Comparison of ENCODE assay signal across 17 cellular contexts in the genomic region with DNA sequence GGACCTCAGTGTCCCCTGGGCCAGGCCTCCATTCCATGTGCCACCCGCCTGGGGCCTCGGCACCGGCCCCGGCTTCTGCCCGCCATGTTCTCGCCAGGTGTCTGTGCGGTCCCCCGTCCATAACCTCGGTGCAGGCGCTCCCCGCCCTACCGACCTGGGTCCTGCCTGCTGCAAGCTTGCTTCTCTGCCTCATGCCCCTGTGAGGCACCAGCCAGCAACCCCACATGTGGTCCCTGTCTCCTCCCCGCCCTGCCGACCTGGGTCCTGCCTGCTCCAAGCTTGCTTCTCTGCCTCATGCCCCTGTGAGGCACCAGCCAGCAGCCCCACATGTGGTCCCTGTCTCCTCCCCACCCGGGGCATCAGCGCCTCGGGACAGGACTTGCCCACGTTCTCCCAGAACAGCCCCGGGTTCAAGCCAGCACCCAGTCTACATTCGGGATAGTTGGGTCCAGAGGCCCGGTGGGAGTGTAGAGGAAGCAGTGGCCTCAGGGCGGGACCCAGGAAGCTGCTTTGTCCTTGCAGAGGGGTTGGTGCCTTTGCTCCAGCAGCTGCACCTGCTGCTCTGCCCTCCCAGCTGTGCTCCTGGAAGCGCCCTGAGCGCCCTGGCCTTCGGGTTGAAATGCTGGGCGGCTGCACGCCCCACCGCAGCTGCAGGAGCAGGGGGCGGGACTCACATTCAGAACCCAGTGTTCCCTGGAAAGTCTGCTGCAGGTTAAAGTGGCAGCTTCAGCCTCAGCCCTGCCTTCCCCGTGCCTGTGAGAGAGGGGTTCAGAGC. TPM values are rescaled to one million over a fixed set of nuclear protein-coding genes. Genes with fewer than 3 reads are reported as not detected.
A peak's percentile ranks its signal among the peaks of the same experiment; 100 is the strongest.
DNase-seq lines count a peak whose midpoint lies in the region; ATAC-seq and TF ChIP-seq lines count a peak whose summit lies in the region.
"Had no signal": no experiment of that assay in that cellular context is flagged by ENCODE, and none has a peak within 500 bp of the region (broad histone marks: within the 10 kb centered on the region; RNA-seq: fewer than 3 reads in every experiment).

No MANE protein-coding gene starts in this region.

- H3K4me1 ChIP-seq in heart left ventricle (peaks cover 0 to 11% (median 0%) of the 10 kb centered on the region in 12 donors), left ventricle myocardium inferior (peaks cover 14% of the 10 kb centered on the region), esophagus squamous epithelium (peaks cover 0 to 29% (median 14%) of the 10 kb centered on the region in 3 donors)
- peaks cover 38% of the 10 kb centered on the region for H3K4me1 ChIP-seq in CD4-positive, alpha-beta memory T cell (ENCODE audit: insufficient read depth, low read length)
- H3K4me1 ChIP-seq: Peyer's patch had no signal

- H3K27ac ChIP-seq in heart left ventricle (no peak overlapping the region), left ventricle myocardium inferior (replicated peaks) (no peak overlapping the region), esophagus squamous epithelium (no peak overlapping the region)
- no peak overlapping the region for H3K27ac ChIP-seq in CD4-positive, alpha-beta memory T cell (ENCODE audit: low read depth, low read length)
- H3K27ac ChIP-seq: Peyer's patch had no signal

- TF ChIP-seq CTCF in heart left ventricle (IDR thresholded peaks at IDR 0.05) (no peak), left ventricle myocardium inferior (IDR thresholded peaks at IDR 0.05; ENCODE audit: borderline replicate concordance) (no peak), chondrocyte (IDR thresholded peaks at IDR 0.05) (no peak), esophagus squamous epithelium (IDR thresholded peaks at IDR 0.05) (no peak)

- no peaks in the 10 kb centered on the region for H3K27me3 Mint-ChIP-seq in CD4-positive, alpha-beta memory T cell
- H3K27me3 Mint-ChIP-seq in chondrocyte (ENCODE audit: low read depth), result no peaks in the 10 kb centered on the region

- TF ChIP-seq POLR2A in heart left ventricle (IDR thresholded peaks at IDR 0.05) (no peak), esophagus squamous epithelium (IDR thresholded peaks at IDR 0.05) (no peak)

- no peak for ATAC-seq in heart left ventricle

- peak in 3 of 5 donors; percentile 5 to 56 (median 16) for DNase-seq in heart left ventricle
- no peak for DNase-seq in left ventricle myocardium inferior
- peak in 1 of 5 donors; percentile 21 for DNase-seq in CD4-positive, alpha-beta memory T cell
- peak; percentile 95 for DNase-seq in chondrocyte (ENCODE audit: low spot score)
- DNase-seq in posterior vena cava (ENCODE audit: low spot score), result peak; percentile 78
- DNase-seq in NCI-H526 treated with DMSO at 0.1 percent for 48 hours (lab: John Stamatoyannopoulos, UW), result no peak
- DNase-seq in esophagus squamous epithelium (lab: John Stamatoyannopoulos, UW), result no peak
- DNase-seq: COR-L47, DMS79, IMR-90, NCI-H1105, NCI-H2081, NCI-H2171, NCI-H345, NCI-H524, Peyer's patch, SHP77 had no signal

- peaks cover 0 to 2% (median 0%) of the 10 kb centered on the region in 8 donors for H3K9me3 Mint-ChIP-seq in CD4-positive, alpha-beta memory T cell
- H3K9me3 Mint-ChIP-seq in chondrocyte (ENCODE audit: low read depth), result no peaks in the 10 kb centered on the region

- peak overlapping the region in 2 of 8 donors; percentile 15 to 27 for H3K4me3 Mint-ChIP-seq in CD4-positive, alpha-beta memory T cell
- H3K4me3 Mint-ChIP-seq in chondrocyte (ENCODE audit: unreplicated experiment), result no peak overlapping the region

- H3K9me3 ChIP-seq in heart left ventricle, result no peaks in the 10 kb centered on the region
- no peaks in the 10 kb centered on the region for H3K9me3 ChIP-seq in left ventricle myocardium inferior (replicated peaks)
- no peaks in the 10 kb centered on the region for H3K9me3 ChIP-seq in CD4-positive, alpha-beta memory T cell (ENCODE audit: control insufficient read depth in 1 of 2, low read length in 2 of 2)
- H3K9me3 ChIP-seq in esophagus squamous epithelium, result no peaks in the 10 kb centered on the region
- H3K9me3 ChIP-seq: Peyer's patch had no signal

- peak overlapping the region in 4 of 7 donors; percentile 24 to 70 (median 50) for H3K27ac Mint-ChIP-seq in CD4-positive, alpha-beta memory T cell
- H3K27ac Mint-ChIP-seq in chondrocyte (ENCODE audit: unreplicated experiment), result no peak overlapping the region

- H3K27me3 ChIP-seq in heart left ventricle (no peaks in the 10 kb centered on the region), left ventricle myocardium inferior (ENCODE audit: low read depth) (no peaks in the 10 kb centered on the region), esophagus squamous epithelium (no peaks in the 10 kb centered on the region)
- no peaks in the 10 kb centered on the region for H3K27me3 ChIP-seq in CD4-positive, alpha-beta memory T cell (ENCODE audit: insufficient read depth, low read length)
- H3K27me3 ChIP-seq: Peyer's patch had no signal

- H3K36me3 ChIP-seq in heart left ventricle (peaks cover 0 to 80% (median 70%) of the 10 kb centered on the region in 9 donors), left ventricle myocardium inferior (peaks cover 75% of the 10 kb centered on the region), esophagus squamous epithelium (peaks cover 20 to 98% (median 24%) of the 10 kb centered on the region in 3 donors)
- peaks cover 30% of the 10 kb centered on the region for H3K36me3 ChIP-seq in CD4-positive, alpha-beta memory T cell (ENCODE audit: insufficient read depth, low read length)

- H3K36me3 Mint-ChIP-seq in CD4-positive, alpha-beta memory T cell, result peaks cover 8 to 29% of the 10 kb centered on the region in 2 donors
- peaks cover 14% of the 10 kb centered on the region for H3K36me3 Mint-ChIP-seq in chondrocyte (ENCODE audit: low read depth)

- H3K4me1 Mint-ChIP-seq in CD4-positive, alpha-beta memory T cell, result peaks cover 18 to 41% (median 30%) of the 10 kb centered on the region in 4 donors
- no peaks in the 10 kb centered on the region for H3K4me1 Mint-ChIP-seq in chondrocyte (ENCODE audit: low read depth)

- WGBS in heart left ventricle, 4 donors, result 93 to 95% (median 94%) methylated on average over 22 to 30 of the region's 30 CpGs
- WGBS in esophagus squamous epithelium, 2 donors, result 88 to 98% methylated on average over 15 to 16 of the region's 30 CpGs

- H3K4me3 ChIP-seq in heart left ventricle (no peak overlapping the region), left ventricle myocardium inferior (no peak overlapping the region), esophagus squamous epithelium (no peak overlapping the region)
- no peak overlapping the region for H3K4me3 ChIP-seq in CD4-positive, alpha-beta memory T cell (ENCODE audit: low read length in 2 of 2)
- H3K4me3 ChIP-seq: Peyer's patch had no signal

- intact Hi-C loops in heart left ventricle (cut with DNase I) (no loop called here), left ventricle myocardium inferior (cut with micrococcal nuclease) (no loop called here), posterior vena cava (cut with DNase I) (no loop called here), esophagus squamous epithelium (cut with DNase I) (no loop called here)
- intact Hi-C loops in CD4-positive, alpha-beta memory T cell (cut with micrococcal nuclease), result no loop called here

- POLR2A ChIA-PET in CD4-positive, alpha-beta memory T cell (lab: Charles Lee; ENCODE audit: partially characterized antibody), result interaction anchor here (1.3 to 1.4 kb wide), 2 partner anchors 18 to 37 kb away, joined by 5 read pairs; a partner anchor contains a TSS

- CTCF ChIA-PET in CD4-positive, alpha-beta memory T cell (lab: Charles Lee; ENCODE audit: partially characterized antibody), result no interaction called here

RNA-seq across cellular contexts. Expression of a gene that starts 20.1 kb away (rescaled TPM):
- total RNA-seq in heart left ventricle (10 to 100 TPM in 2 of 9 donors, 1 to 10 TPM in 7; 5.0 to 14.2 (median 6.7) TPM), left ventricle myocardium inferior (5.9 TPM), chondrocyte (20.7 to 35.1 TPM (median 20.9 TPM) in 3 replicates), posterior vena cava (10 to 100 TPM; 14.3 to 14.7 TPM), esophagus squamous epithelium (10 to 100 TPM in 3 of 4 donors, 1 to 10 TPM in 1; 7.2 to 12.8 (median 11.5) TPM)
- polyA plus RNA-seq in heart left ventricle, result 1 to 10 TPM; 4.7 to 6.6 TPM
- 10 to 100 TPM; 44.4 to 44.6 TPM for total RNA-seq in CD4-positive, alpha-beta memory T cell
- 1 to 10 TPM; 2.4 to 6.8 TPM for polyA plus RNA-seq in CD4-positive, alpha-beta memory T cell

RNA-seq across cellular contexts. Expression of a gene that starts 37.2 kb away (rescaled TPM):
- 10 to 100 TPM; 41.5 to 57.2 (median 45.1) TPM for total RNA-seq in heart left ventricle
- polyA plus RNA-seq in heart left ventricle, result 10 to 100 TPM; 38.1 to 56.9 TPM
- 49.5 TPM for total RNA-seq in left ventricle myocardium inferior
- total RNA-seq in CD4-positive, alpha-beta memory T cell, result 100 to 1,000 TPM; 101 to 106 TPM
- 10 to 100 TPM; 54.1 to 70.9 TPM for polyA plus RNA-seq in CD4-positive, alpha-beta memory T cell
- total RNA-seq in chondrocyte, result 54.4 to 62.6 TPM (median 56.3 TPM) in 3 replicates
- total RNA-seq in posterior vena cava, result 10 to 100 TPM; 37.5 to 43.7 TPM
- total RNA-seq in esophagus squamous epithelium, result 10 to 100 TPM; 56.6 to 78.7 (median 67.5) TPM

Comparison
In these comparisons a context has a peak if more than half of its experiments do, and no peak if none do; other contexts are left out.
1. DNase-seq: peak in heart left ventricle (3 of 5), chondrocyte (single experiment) and posterior vena cava (single experiment); none in left ventricle myocardium inferior (single experiment), NCI-H526 treated with DMSO at 0.1 percent for 48 hours (single experiment) and esophagus squamous epithelium (single experiment).